In genomic region chr11:68856425-68857030, GRCh38 we compare ENCODE assay signal across 7 cellular contexts. TPM values are rescaled to one million over a fixed set of nuclear protein-coding genes. Genes with fewer than 3 reads are reported as not detected.
A peak's percentile ranks its signal among the peaks of the same experiment; 100 is the strongest.
DNase-seq lines count a peak whose midpoint lies in the region; ATAC-seq, FAIRE-seq and TF ChIP-seq lines count a peak whose summit lies in the region.
"Not testable (repeated sequence)": the region's sequence is repeated elsewhere in the genome, so short reads cannot be mapped to it uniquely, and the experiment has no call there.

No MANE protein-coding gene starts in this region.

- not testable (repeated sequence) for ATAC-seq in activated T-helper 17 cell treated with anti-CD3 and anti-CD28 coated beads, Interleukin-2, amount 50 U/mL, for 72 hours (replicated peaks); naive thymus-derived CD8-positive, alpha-beta T cell
- peak; percentile 45 for ATAC-seq in HepG2

- not testable (repeated sequence) for H4K20me1 ChIP-seq in HepG2 (ENCODE audit: insufficient read depth, low read length)

- not testable (repeated sequence) for BruUV-seq in HepG2 (replicated peaks; lab: Mats Ljungman, UMichigan)

- not testable (repeated sequence) for H3K79me2 ChIP-seq in HepG2 (ENCODE audit: insufficient read depth, low read length)

- H3K27ac Mint-ChIP-seq in IgD-negative memory B cell; activated T-helper 17 cell treated with anti-CD3 and anti-CD28 coated beads, Interleukin-2, amount 50 U/mL, for 72 hours; naive thymus-derived CD8-positive, alpha-beta T cell: not testable (repeated sequence)

- H3K4me3 Mint-ChIP-seq in IgD-negative memory B cell, result peak overlapping the region; percentile 36 to 89 (median 55)
- H3K4me3 Mint-ChIP-seq in activated T-helper 17 cell treated with anti-CD3 and anti-CD28 coated beads, Interleukin-2, amount 50 U/mL, for 72 hours, result peak overlapping the region; percentile 44
- peak overlapping the region in 6 of 10 donors; percentile 15 to 71 (median 26) for H3K4me3 Mint-ChIP-seq in naive thymus-derived CD8-positive, alpha-beta T cell

- 0 out of 6 replicates have a peak overlapping the region, but pooled peaks of 1 of the 3 experiments have one; percentile 27 for H3K4me3 ChIP-seq in HepG2 (replicated peaks in 1 of 3; ENCODE audit: insufficient read depth in 1 of 3, low read depth in 2 of 3, low read length in 3 of 3)
- H3K4me3 ChIP-seq in sigmoid colon, result not testable (repeated sequence)

- not testable (repeated sequence) for H3K36me3 Mint-ChIP-seq in IgD-negative memory B cell; activated T-helper 17 cell treated with anti-CD3 and anti-CD28 coated beads, Interleukin-2, amount 50 U/mL, for 72 hours (ENCODE audit: low read depth); naive thymus-derived CD8-positive, alpha-beta T cell

- H3K4me1 Mint-ChIP-seq in IgD-negative memory B cell; activated T-helper 17 cell treated with anti-CD3 and anti-CD28 coated beads, Interleukin-2, amount 50 U/mL, for 72 hours; naive thymus-derived CD8-positive, alpha-beta T cell: not testable (repeated sequence)

- H3K27ac ChIP-seq in C4-2B, result peak overlapping the region; percentile 78
- H3K27ac ChIP-seq in HepG2 (ENCODE audit: extremely low read length, insufficient read depth, low read length), result peak overlapping the region; percentile 71
- H3K27ac ChIP-seq in sigmoid colon, result peak overlapping the region in 3 of 4 donors; percentile 51 to 72 (median 59)

- not testable (repeated sequence) for TF ChIP-seq POLR2A in HepG2 (IDR thresholded peaks at IDR 0.05; ENCODE audit: insufficient read depth in 1 of 2, low read depth in 2 of 2, low read length in 2 of 2); sigmoid colon (IDR thresholded peaks at IDR 0.05)

- H2AFZ ChIP-seq in HepG2 (ENCODE audit: low read length), result not testable (repeated sequence)

- peak; percentile 28 for DNase-seq in dermis blood vessel endothelial cell
- DNase-seq in HepG2 (ENCODE audit: low spot score); naive thymus-derived CD8-positive, alpha-beta T cell; sigmoid colon: not testable (repeated sequence)

- H3K9ac ChIP-seq in HepG2 (ENCODE audit: insufficient read depth, low read depth, low read length), result peak overlapping the region; percentile 24; the same call in 1 of the 2 replicates

- not testable (repeated sequence) for H3K9me3 Mint-ChIP-seq in IgD-negative memory B cell; activated T-helper 17 cell treated with anti-CD3 and anti-CD28 coated beads, Interleukin-2, amount 50 U/mL, for 72 hours; naive thymus-derived CD8-positive, alpha-beta T cell

- H3K4me1 ChIP-seq in HepG2 (ENCODE audit: insufficient read depth, low read length) (peaks cover 52% of the 10 kb centered on the region), sigmoid colon (peaks cover 0 to 29% (median 21%) of the 10 kb centered on the region in 4 donors)

- peaks cover 19% of the 10 kb centered on the region for H3K27me3 Mint-ChIP-seq in IgD-negative memory B cell
- H3K27me3 Mint-ChIP-seq in activated T-helper 17 cell treated with anti-CD3 and anti-CD28 coated beads, Interleukin-2, amount 50 U/mL, for 72 hours, result peaks cover 23% of the 10 kb centered on the region
- peaks cover 12 to 22% (median 20%) of the 10 kb centered on the region in 5 donors for H3K27me3 Mint-ChIP-seq in naive thymus-derived CD8-positive, alpha-beta T cell

- intact Hi-C loops in HepG2 (cut with micrococcal nuclease; ENCODE audit: unreplicated experiment), result loop anchor here (2.0 kb wide), 1 partner anchor 18 kb away; no protein-coding TSS in a partner anchor
- intact Hi-C loops in sigmoid colon (cut with DNase I), result not testable (repeated sequence)

- TF ChIP-seq EP300 in HepG2 (IDR thresholded peaks at IDR 0.05; ENCODE audit: low read depth in 2 of 2, low read length in 2 of 2); HepG2 (CRISPR knock-in tag; IDR thresholded peaks at IDR 0.05; ENCODE audit: borderline replicate concordance); sigmoid colon (IDR thresholded peaks at IDR 0.05): not testable (repeated sequence)

- not testable (repeated sequence) for TF ChIP-seq RAD21 in HepG2 (CRISPR knock-in tag; IDR thresholded peaks at IDR 0.05)

- H3K4me2 ChIP-seq in HepG2 (ENCODE audit: low read depth, low read length), result peak overlapping the region; percentile 79

- CTCF ChIA-PET in HepG2 (lab: Yijun Ruan, JAX; ENCODE audit: low intra/inter-chr PET ratio, low total read pairs), result not testable (repeated sequence)

- not testable (repeated sequence) for TF ChIP-seq CTCF in C4-2B (conservative IDR thresholded peaks at IDR 0.05); HepG2 (CRISPR knock-in tag; IDR thresholded peaks at IDR 0.05); sigmoid colon (IDR thresholded peaks at IDR 0.05)

- FAIRE-seq in HepG2 (lab: Jason Lieb, UNC), result not testable (repeated sequence)

- not testable (repeated sequence) for H3K9me3 ChIP-seq in HepG2 (ENCODE audit: low read length); sigmoid colon

- POLR2A ChIA-PET in HepG2 (lab: Yijun Ruan, JAX), result interaction anchor here (0.6 to 3.5 kb wide), 2 partner anchors 12 to 49 kb away, joined by 3 to 31 read pairs; no protein-coding TSS in a partner anchor
- POLR2A ChIA-PET in naive thymus-derived CD8-positive, alpha-beta T cell (lab: Charles Lee), result not testable (repeated sequence)

- H3K27me3 ChIP-seq in HepG2 (ENCODE audit: control insufficient read depth in 1 of 2, insufficient read depth in 2 of 2, low read length in 2 of 2), result not testable (repeated sequence)
- H3K27me3 ChIP-seq in sigmoid colon, result peaks cover 9 to 17% (median 16%) of the 10 kb centered on the region in 3 donors

- H3K36me3 ChIP-seq in HepG2 (replicated peaks in 1 of 2; ENCODE audit: control insufficient read depth in 1 of 2, insufficient read depth in 2 of 2, low read length in 2 of 2); sigmoid colon: not testable (repeated sequence)

- 53% methylated on average over 21 of the region's 21 CpGs for WGBS in HepG2 (ENCODE audit: low lambda C conversion rate)
- 84 to 92% methylated on average over 21 of the region's 21 CpGs for WGBS in sigmoid colon, 2 donors

- in situ Hi-C loops in HepG2 (cut with HindIII; ENCODE audit: extremely low pct_ligation_motif_present, low pct_unique_long_range_greater_than_20kb), result not testable (repeated sequence)

RNA-seq across cellular contexts. Expression of gene CPT1A, which starts 14.8 kb away (rescaled TPM):
- polyA plus RNA-seq in IgD-negative memory B cell, result 5.8 TPM
- total RNA-seq in activated T-helper 17 cell treated with anti-CD3 and anti-CD28 coated beads, Interleukin-2, amount 50 U/mL, for 72 hours, result 10 to 100 TPM; 12.9 to 45.0 TPM
- 141 and 197 TPM in 2 replicates for total RNA-seq in dermis blood vessel endothelial cell
- 5.9 and 7.0 TPM in 2 replicates for total RNA-seq in HepG2 (2016; rRNA removed; fragmentation: Illumina TruSeq; extraction: Trizol)
- total RNA-seq in HepG2 (2016; cell fraction: cytosol; rRNA removed; fragmentation: Illumina TruSeq; extraction: Trizol; ENCODE audit: low read depth), result 2.1 and 2.2 TPM in 2 replicates
- 5.0 and 7.5 TPM in 2 replicates for total RNA-seq in HepG2 (2016; cell fraction: insoluble cytoplasmic fraction; rRNA removed; fragmentation: Illumina TruSeq; extraction: Trizol)
- total RNA-seq in HepG2 (2016; cell fraction: membrane; rRNA removed; fragmentation: Illumina TruSeq; extraction: Trizol), result 4.1 and 4.3 TPM in 2 replicates
- 9.1 and 10.4 TPM in 2 replicates for total RNA-seq in HepG2 (2016; cell fraction: nucleus; rRNA removed; fragmentation: Illumina TruSeq; extraction: Trizol)
- polyA plus RNA-seq in HepG2 (2011; rRNA removed), result 7.1 and 14.3 TPM in 2 replicates
- 5.2 and 8.0 TPM in 2 replicates for polyA plus RNA-seq in HepG2 (2011; cell fraction: cytosol; rRNA removed)
- 21.8 and 25.1 TPM in 2 replicates for polyA plus RNA-seq in HepG2 (2011; cell fraction: nucleus; rRNA removed)
- 29.0 and 36.7 TPM in 2 replicates for polyA plus RNA-seq in HepG2 (2012)
- polyA plus RNA-seq in HepG2 (2016; cell fraction: cytosol; fragmentation: Illumina TruSeq; extraction: Trizol; ENCODE audit: low read depth), result 0.69 and 0.71 TPM in 2 replicates
- 3.6 and 4.1 TPM in 2 replicates for polyA plus RNA-seq in HepG2 (2016; cell fraction: insoluble cytoplasmic fraction; fragmentation: Illumina TruSeq; extraction: Trizol; ENCODE audit: low read depth)
- 1.4 and 1.9 TPM in 2 replicates for polyA plus RNA-seq in HepG2 (2016; cell fraction: membrane; fragmentation: Illumina TruSeq; extraction: Trizol; ENCODE audit: low read depth)
- 11.0 and 11.5 TPM in 2 replicates for polyA plus RNA-seq in HepG2 (2016; cell fraction: nucleus; fragmentation: Illumina TruSeq; extraction: Trizol; ENCODE audit: insufficient read depth, low read depth)
- 29.7 and 125 TPM in 2 replicates for polyA minus RNA-seq in HepG2 (2011; rRNA and poly(A)+ RNA removed; ENCODE audit: low replicate concordance)
- 18.2 and 34.1 TPM in 2 replicates for polyA minus RNA-seq in HepG2 (2011; cell fraction: cytosol; rRNA and poly(A)+ RNA removed)
- 14.2 and 22.8 TPM in 2 replicates for polyA minus RNA-seq in HepG2 (2011; cell fraction: nucleus; rRNA and poly(A)+ RNA removed)
- 10 to 100 TPM; 23.3 to 34.4 TPM for total RNA-seq in naive thymus-derived CD8-positive, alpha-beta T cell
- 1 to 10 TPM; 3.1 to 4.7 (median 3.4) TPM for polyA plus RNA-seq in naive thymus-derived CD8-positive, alpha-beta T cell
- 10 to 100 TPM; 31.6 to 87.8 (median 50.4) TPM for total RNA-seq in sigmoid colon
- polyA plus RNA-seq in sigmoid colon, result 10 to 100 TPM; 12.0 to 56.5 (median 22.0) TPM

RNA-seq across cellular contexts. Expression of gene MRPL21, which starts 47.1 kb away (rescaled TPM):
- polyA plus RNA-seq in IgD-negative memory B cell (108 TPM), HepG2 (2011; rRNA removed) (56.3 and 61.5 TPM in 2 replicates), sigmoid colon (100 to 1,000 TPM; 107 to 134 (median 124) TPM)
- total RNA-seq in activated T-helper 17 cell treated with anti-CD3 and anti-CD28 coated beads, Interleukin-2, amount 50 U/mL, for 72 hours, result 10 to 100 TPM; 43.4 to 96.4 TPM
- total RNA-seq in dermis blood vessel endothelial cell (50.5 and 54.7 TPM in 2 replicates), HepG2 (2016; rRNA removed; fragmentation: Illumina TruSeq; extraction: Trizol) (100 and 128 TPM in 2 replicates), sigmoid colon (10 to 100 TPM; 53.7 to 99.1 (median 67.5) TPM)
- total RNA-seq in HepG2 (2016; cell fraction: cytosol; rRNA removed; fragmentation: Illumina TruSeq; extraction: Trizol; ENCODE audit: low read depth), result 51.5 and 56.8 TPM in 2 replicates
- total RNA-seq in HepG2 (2016; cell fraction: insoluble cytoplasmic fraction; rRNA removed; fragmentation: Illumina TruSeq; extraction: Trizol), result 90.5 and 136 TPM in 2 replicates
- 53.3 and 53.5 TPM in 2 replicates for total RNA-seq in HepG2 (2016; cell fraction: membrane; rRNA removed; fragmentation: Illumina TruSeq; extraction: Trizol)
- 41.8 and 43.3 TPM in 2 replicates for total RNA-seq in HepG2 (2016; cell fraction: nucleus; rRNA removed; fragmentation: Illumina TruSeq; extraction: Trizol)
- polyA plus RNA-seq in HepG2 (2011; cell fraction: cytosol; rRNA removed), result 52.8 and 61.9 TPM in 2 replicates
- 26.4 and 27.8 TPM in 2 replicates for polyA plus RNA-seq in HepG2 (2011; cell fraction: nucleus; rRNA removed)
- polyA plus RNA-seq in HepG2 (2012), result 49.9 and 56.6 TPM in 2 replicates
- polyA plus RNA-seq in HepG2 (2016; cell fraction: cytosol; fragmentation: Illumina TruSeq; extraction: Trizol; ENCODE audit: low read depth), result 48.1 and 59.5 TPM in 2 replicates
- polyA plus RNA-seq in HepG2 (2016; cell fraction: insoluble cytoplasmic fraction; fragmentation: Illumina TruSeq; extraction: Trizol; ENCODE audit: low read depth), result 119 and 125 TPM in 2 replicates
- 41.7 and 46.4 TPM in 2 replicates for polyA plus RNA-seq in HepG2 (2016; cell fraction: membrane; fragmentation: Illumina TruSeq; extraction: Trizol; ENCODE audit: low read depth)
- polyA plus RNA-seq in HepG2 (2016; cell fraction: nucleus; fragmentation: Illumina TruSeq; extraction: Trizol; ENCODE audit: insufficient read depth, low read depth), result 59.6 and 63.8 TPM in 2 replicates
- 26.5 and 74.2 TPM in 2 replicates for polyA minus RNA-seq in HepG2 (2011; rRNA and poly(A)+ RNA removed; ENCODE audit: low replicate concordance)
- polyA minus RNA-seq in HepG2 (2011; cell fraction: cytosol; rRNA and poly(A)+ RNA removed), result 12.5 and 18.9 TPM in 2 replicates
- polyA minus RNA-seq in HepG2 (2011; cell fraction: nucleus; rRNA and poly(A)+ RNA removed), result 21.3 and 25.6 TPM in 2 replicates
- 10 to 100 TPM; 40.7 to 41.4 TPM for total RNA-seq in naive thymus-derived CD8-positive, alpha-beta T cell
- 100 to 1,000 TPM; 109 to 134 (median 127) TPM for polyA plus RNA-seq in naive thymus-derived CD8-positive, alpha-beta T cell

RNA-seq across cellular contexts. Expression of gene IGHMBP2, which starts 47.2 kb away (rescaled TPM):
- polyA plus RNA-seq in IgD-negative memory B cell (11.3 TPM), HepG2 (2011; rRNA removed) (8.9 and 11.4 TPM in 2 replicates), sigmoid colon (10 to 100 TPM in 1 of 3 donors, 1 to 10 TPM in 2; 5.4 to 15.7 (median 8.1) TPM)
- total RNA-seq in activated T-helper 17 cell treated with anti-CD3 and anti-CD28 coated beads, Interleukin-2, amount 50 U/mL, for 72 hours, result 10 to 100 TPM; 27.2 to 38.3 TPM
- total RNA-seq in dermis blood vessel endothelial cell (12.1 and 20.9 TPM in 2 replicates), HepG2 (2016; rRNA removed; fragmentation: Illumina TruSeq; extraction: Trizol) (5.9 and 9.9 TPM in 2 replicates), sigmoid colon (10 to 100 TPM; 12.2 to 41.3 (median 30.4) TPM)
- total RNA-seq in HepG2 (2016; cell fraction: cytosol; rRNA removed; fragmentation: Illumina TruSeq; extraction: Trizol; ENCODE audit: low read depth), result 3.2 and 3.6 TPM in 2 replicates
- 4.3 and 13.3 TPM in 2 replicates for total RNA-seq in HepG2 (2016; cell fraction: insoluble cytoplasmic fraction; rRNA removed; fragmentation: Illumina TruSeq; extraction: Trizol)
- 4.7 and 5.4 TPM in 2 replicates for total RNA-seq in HepG2 (2016; cell fraction: membrane; rRNA removed; fragmentation: Illumina TruSeq; extraction: Trizol)
- 12.8 and 19.6 TPM in 2 replicates for total RNA-seq in HepG2 (2016; cell fraction: nucleus; rRNA removed; fragmentation: Illumina TruSeq; extraction: Trizol)
- polyA plus RNA-seq in HepG2 (2011; cell fraction: cytosol; rRNA removed), result 3.7 and 3.8 TPM in 2 replicates
- 32.6 and 32.7 TPM in 2 replicates for polyA plus RNA-seq in HepG2 (2011; cell fraction: nucleus; rRNA removed)
- 8.7 and 9.4 TPM in 2 replicates for polyA plus RNA-seq in HepG2 (2012)
- 1.2 and 1.7 TPM in 2 replicates for polyA plus RNA-seq in HepG2 (2016; cell fraction: cytosol; fragmentation: Illumina TruSeq; extraction: Trizol; ENCODE audit: low read depth)
- 6.1 and 8.6 TPM in 2 replicates for polyA plus RNA-seq in HepG2 (2016; cell fraction: insoluble cytoplasmic fraction; fragmentation: Illumina TruSeq; extraction: Trizol; ENCODE audit: low read depth)
- polyA plus RNA-seq in HepG2 (2016; cell fraction: membrane; fragmentation: Illumina TruSeq; extraction: Trizol; ENCODE audit: low read depth), result 3.5 and 3.6 TPM in 2 replicates
- polyA plus RNA-seq in HepG2 (2016; cell fraction: nucleus; fragmentation: Illumina TruSeq; extraction: Trizol; ENCODE audit: insufficient read depth, low read depth), result 34.8 and 38.5 TPM in 2 replicates
- polyA minus RNA-seq in HepG2 (2011; rRNA and poly(A)+ RNA removed; ENCODE audit: low replicate concordance), result 24.9 and 42.4 TPM in 2 replicates
- 8.0 and 8.1 TPM in 2 replicates for polyA minus RNA-seq in HepG2 (2011; cell fraction: cytosol; rRNA and poly(A)+ RNA removed)
- polyA minus RNA-seq in HepG2 (2011; cell fraction: nucleus; rRNA and poly(A)+ RNA removed), result 22.9 and 24.8 TPM in 2 replicates
- total RNA-seq in naive thymus-derived CD8-positive, alpha-beta T cell, result 10 to 100 TPM; 28.5 to 32.5 TPM
- 10 to 100 TPM in 1 of 3 donors, 1 to 10 TPM in 2; 5.1 to 10.5 (median 6.0) TPM for polyA plus RNA-seq in naive thymus-derived CD8-positive, alpha-beta T cell
